In genomic region chr11:101914737-101915426, GRCh38 we compare ENCODE assay signal across 1 cellular context.
A peak's percentile ranks its signal among the peaks of the same experiment; 100 is the strongest.
TF ChIP-seq lines count a peak whose summit lies in the region.

CEP126 (plus strand) TSS chr11:101915010; CDS start chr11:101915285, 275 bp downstream.

TF ChIP-seq in HCT116, 20 proteins besides CTCF, POLR2A, EP300 and RAD21 (continued from another document):
- TF ChIP-seq ZBTB33 (IDR thresholded peaks at IDR 0.05; ENCODE audit: extremely low read depth, insufficient replicate concordance, low read length) (no peak), ELF1 (IDR thresholded peaks at IDR 0.05; ENCODE audit: borderline replicate concordance, low read depth) (no peak), SIN3A (IDR thresholded peaks at IDR 0.05; ENCODE audit: low read depth) (peak; percentile 94), JUND (IDR thresholded peaks at IDR 0.05) (no peak), EGR1 (IDR thresholded peaks at IDR 0.05; ENCODE audit: low read depth) (no peak), POLR2AphosphoS5 (IDR thresholded peaks at IDR 0.05; ENCODE audit: low read depth, low read length) (peak; percentile 63), SRF (IDR thresholded peaks at IDR 0.05; ENCODE audit: low read depth) (no peak), ZFX (IDR thresholded peaks at IDR 0.05) (no peak), REST (IDR thresholded peaks at IDR 0.05; ENCODE audit: low read depth) (no peak), CEBPB (IDR thresholded peaks at IDR 0.05; ENCODE audit: low read depth) (no peak), CBX3 (IDR thresholded peaks at IDR 0.05; ENCODE audit: low read depth) (peak; percentile 74; the same call in 1 of the 2 replicates), TCF7L2 (IDR thresholded peaks at IDR 0.05; ENCODE audit: borderline replicate concordance, extremely low read depth, insufficient read depth, insufficient read length) (no peak), FOSL1 (IDR thresholded peaks at IDR 0.05; ENCODE audit: low read depth) (no peak)
